9 cellular contexts compared by ENCODE assay signal in the genomic region with DNA sequence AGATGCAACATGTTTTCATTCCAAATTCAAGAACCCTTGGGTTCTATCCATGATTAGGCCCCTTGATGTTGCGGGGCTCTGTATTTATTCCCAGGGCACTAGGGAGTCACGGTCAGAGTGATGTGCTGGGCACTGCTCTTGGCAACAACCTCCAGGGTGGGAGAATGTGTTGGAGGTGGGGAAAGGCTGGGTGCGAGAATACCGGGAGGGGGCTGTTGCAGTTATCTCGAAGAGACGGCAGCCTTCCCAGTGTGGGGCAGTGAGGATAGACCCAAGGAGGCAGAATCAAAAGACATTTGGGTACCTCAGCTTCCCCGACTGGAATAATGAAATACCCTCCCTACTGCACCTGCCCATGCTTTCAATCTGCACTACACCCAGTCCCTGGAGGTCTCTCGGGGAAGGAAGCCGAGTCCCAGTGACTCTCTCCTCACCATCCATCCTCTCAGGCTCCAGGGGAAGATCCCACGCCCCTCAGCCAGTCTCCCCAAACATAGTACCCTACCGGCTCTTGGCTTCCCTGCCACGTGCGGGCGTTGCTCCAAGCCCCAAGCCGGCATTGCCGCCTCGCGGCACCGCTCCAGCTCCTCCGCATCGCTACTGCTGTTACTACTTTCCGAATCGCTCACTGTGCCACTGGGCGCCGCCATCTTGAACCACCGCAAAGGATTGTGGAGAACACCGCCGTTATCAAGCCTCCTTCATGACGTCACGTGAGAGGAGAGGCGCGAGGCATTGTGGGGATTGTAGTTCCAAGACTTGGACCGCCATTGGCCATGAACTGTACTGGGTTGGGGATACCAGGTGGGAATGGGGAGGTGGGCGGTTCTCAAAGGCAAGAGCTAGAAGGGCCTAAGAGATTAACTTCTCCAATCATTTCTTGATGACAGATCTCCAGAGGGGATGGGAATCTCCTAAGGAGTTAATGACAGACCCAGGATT. TPM values are rescaled to one million over a fixed set of nuclear protein-coding genes. Genes with fewer than 3 reads are reported as not detected.
DNase-seq lines count a peak whose midpoint lies in the region; ATAC-seq, FAIRE-seq and TF ChIP-seq lines count a peak whose summit lies in the region.
"Had no signal": no experiment of that assay in that cellular context is flagged by ENCODE, and none has a peak within 500 bp of the region (broad histone marks: within the 10 kb centered on the region; RNA-seq: fewer than 3 reads in every experiment).

Gene C12orf43, minus strand, starts transcription at position 663 of the 942 bp plus-strand sequence. Its CDS starts 13 bp downstream, at position 650.

- peak within 1 kb of the TSS; percentile 94 for H3K27ac Mint-ChIP-seq in central memory CD8-positive, alpha-beta T cell (ENCODE audit: low read depth)

- H3K36me3 ChIP-seq in kidney (ENCODE audit: control insufficient read depth in 1 of 2, insufficient read depth in 2 of 2, low read length in 2 of 2): peaks cover 0 to 7% of the 10 kb centered on the region in 2 donors

- TF ChIP-seq POLR2A in GM19099 (IDR thresholded peaks at IDR 0.05; ENCODE audit: extremely low read depth, insufficient read length, low read depth): peak; percentile 72

- peak within 1 kb of the TSS; percentile 94 to 99 for H3K4me3 ChIP-seq in kidney (ENCODE audit: low read length in 2 of 2)

- H3K9me3 Mint-ChIP-seq in central memory CD8-positive, alpha-beta T cell: no peaks in the 10 kb centered on the region

- peak; percentile 91 for ATAC-seq in HG03378 (IDR thresholded peaks at IDR 0.05; ENCODE audit: unreplicated experiment)
- peak; percentile 98 for ATAC-seq in central memory CD8-positive, alpha-beta T cell (replicated peaks; ENCODE audit: extremely low read depth, poor library complexity, severe bottlenecking)

- H3K9ac ChIP-seq in kidney (ENCODE audit: low read length in 2 of 2): peak within 1 kb of the TSS; percentile 92 to 97

- peak within 1 kb of the TSS; percentile 97 for H3K4me3 Mint-ChIP-seq in central memory CD8-positive, alpha-beta T cell

- TF ChIP-seq CTCF in kidney (IDR thresholded peaks at IDR 0.05; ENCODE audit: borderline replicate concordance, extremely low read depth, insufficient read depth): no peak

- peaks cover 21% of the 10 kb centered on the region for H3K4me1 Mint-ChIP-seq in central memory CD8-positive, alpha-beta T cell

- no peaks in the 10 kb centered on the region for H3K27me3 Mint-ChIP-seq in central memory CD8-positive, alpha-beta T cell

- H3K36me3 Mint-ChIP-seq in central memory CD8-positive, alpha-beta T cell (ENCODE audit: insufficient read depth): peaks cover 22% of the 10 kb centered on the region

- intact Hi-C loops in kidney (cut with DNase I): no loop called here

- H3K4me1 ChIP-seq in kidney (ENCODE audit: control insufficient read depth in 1 of 2, insufficient read depth in 1 of 2, low read depth in 1 of 2, low read length in 2 of 2): peaks cover 0 to 5% of the 10 kb centered on the region in 2 donors

- H3K9me3 ChIP-seq in kidney (ENCODE audit: control insufficient read depth in 1 of 2, low read length in 2 of 2): no peaks in the 10 kb centered on the region

- H3K27ac ChIP-seq in kidney (ENCODE audit: low read depth in 2 of 2, low read length in 2 of 2): peak within 1 kb of the TSS in 1 of 2 donors; percentile 34

- FAIRE-seq in kidney (lab: Jason Lieb, UNC): no peak
- FAIRE-seq: endometrium had no signal

- DNase-seq in AML-193 (lab: John Stamatoyannopoulos, UW) (peak; percentile 79 to 88), NCI-H446 treated with DMSO at 0.1 percent for 48 hours (lab: John Stamatoyannopoulos, UW) (peak; percentile 68), kidney (peak; percentile 95)
- DNase-seq in activated CD4-positive, CD25-positive, alpha-beta regulatory T cell treated with anti-CD3 and anti-CD28 coated beads, Interleukin-2, amount 50 U/mL, for 16 hours (ENCODE audit: low read depth, low spot score): peak; percentile 89
- DNase-seq in central memory CD8-positive, alpha-beta T cell (ENCODE audit: low spot score in 2 of 2): peak; percentile 88 to 89
- peak; percentile 76 to 79 for DNase-seq in stimulated activated CD4-positive, alpha-beta T cell treated with anti-CD3 and anti-CD28 coated beads, Interleukin-15, amount 100 ng/mL, for 1 hour (ENCODE audit: low read depth in 1 of 2, low spot score in 1 of 2)

RNA-seq across cellular contexts. Expression of gene C12orf43, which starts in this region (rescaled TPM):
- total RNA-seq in kidney: 15.6 TPM
- 10.3 TPM for polyA plus RNA-seq in kidney (ENCODE audit: insufficient read depth, low read depth, low replicate concordance)
